In genomic region chr5:158881076-158881880, GRCh38 we compare ENCODE assay signal across 10 cellular contexts.
DNase-seq lines count a peak whose midpoint lies in the region; ATAC-seq and TF ChIP-seq lines count a peak whose summit lies in the region.
"Had no signal": no experiment of that assay in that cellular context is flagged by ENCODE, and none has a peak within 500 bp of the region (broad histone marks: within the 10 kb centered on the region; RNA-seq: fewer than 3 reads in every experiment).

No MANE protein-coding gene starts in this region.

- H3K79me2 ChIP-seq in GM23338 (replicated peaks; ENCODE audit: insufficient read depth): no peaks in the 10 kb centered on the region

- no peaks in the 10 kb centered on the region for H3F3A ChIP-seq in GM23338 (replicated peaks; ENCODE audit: low read depth)

- peak overlapping the region; percentile 69 for H3K4me2 ChIP-seq in GM23338

- H3K36me3 Mint-ChIP-seq in GM23338 (ENCODE audit: low read depth): no peaks in the 10 kb centered on the region
- H3K36me3 Mint-ChIP-seq in naive B cell: no peaks in the 10 kb centered on the region

- no peak for TF ChIP-seq POLR2A in adrenal gland (IDR thresholded peaks at IDR 0.05)

- DNase-seq in ELF-1 (ENCODE audit: low read depth, low spot score) (peak; percentile 44), GM23338 (ENCODE audit: low spot score) (no peak), naive B cell (no peak), globus pallidus (ENCODE audit: low spot score) (no peak), adrenal gland (no peak)
- DNase-seq: activated naive CD4-positive, alpha-beta T cell treated with Interleukin-2 at 50 U/mL for 16 hours; NCI-H69 had no signal

- no peaks in the 10 kb centered on the region for H3K36me3 ChIP-seq in GM23338 (ENCODE audit: insufficient read depth)
- no peaks in the 10 kb centered on the region for H3K36me3 ChIP-seq in adrenal gland (replicated peaks in 1 of 2)

- no peaks in the 10 kb centered on the region for H3K9me3 Mint-ChIP-seq in GM23338
- H3K9me3 Mint-ChIP-seq in naive B cell: no peaks in the 10 kb centered on the region
- H3K9me3 Mint-ChIP-seq: nephron had no signal

- H3K4me3 ChIP-seq in GM23338 (no peak overlapping the region), adrenal gland (no peak overlapping the region)

- H3K27ac ChIP-seq in GM23338 (ENCODE audit: low read depth): no peak overlapping the region
- H3K27ac ChIP-seq in VCaP: peak overlapping the region; percentile 63
- H3K27ac ChIP-seq in adrenal gland: no peak overlapping the region

- peaks cover 21% of the 10 kb centered on the region for H3K4me1 ChIP-seq in GM23338 (ENCODE audit: insufficient read depth)
- H3K4me1 ChIP-seq in adrenal gland (replicated peaks in 1 of 2): peaks cover 0 to 10% of the 10 kb centered on the region in 2 donors

- peaks cover 5% of the 10 kb centered on the region for H3K27me3 Mint-ChIP-seq in GM23338 (ENCODE audit: insufficient read depth, low read depth, poor library complexity)
- H3K27me3 Mint-ChIP-seq in naive B cell: no peaks in the 10 kb centered on the region

- H3K27ac Mint-ChIP-seq in GM23338 (peak overlapping the region; percentile 49; the same call in 1 of the 2 replicates), naive B cell (peak overlapping the region; percentile 28 to 93 (median 77))

- intact Hi-C loops in adrenal gland (cut with DNase I): no loop called here

- no peaks in the 10 kb centered on the region for H4K20me1 ChIP-seq in GM23338 (replicated peaks; ENCODE audit: insufficient read depth)

- peak overlapping the region; percentile 75; the same call in 1 of the 2 replicates for H2AFZ ChIP-seq in GM23338

- ATAC-seq in GM23338: peak; percentile 73
- peak in 1 of 2 donors; percentile 20 for ATAC-seq in naive B cell (ENCODE audit: low read depth in 2 of 2)
- no peak for ATAC-seq in GM21825 (IDR thresholded peaks at IDR 0.05; ENCODE audit: unreplicated experiment)

- no peak for TF ChIP-seq CTCF in GM23338 (conservative IDR thresholded peaks at IDR 0.05; ENCODE audit: low read depth in 2 of 2)
- no peak for TF ChIP-seq CTCF in VCaP (conservative IDR thresholded peaks at IDR 0.05)
- TF ChIP-seq CTCF in adrenal gland (IDR thresholded peaks at IDR 0.05): no peak

- H3K27me3 ChIP-seq in GM23338 (ENCODE audit: insufficient read depth): no peaks in the 10 kb centered on the region
- no peaks in the 10 kb centered on the region for H3K27me3 ChIP-seq in adrenal gland

- H3K9me3 ChIP-seq in adrenal gland (replicated peaks in 1 of 3): no peaks in the 10 kb centered on the region

- no peaks in the 10 kb centered on the region for H3K9me2 ChIP-seq in GM23338 (ENCODE audit: insufficient read depth)

- 61 to 71% (median 71%) methylated on average over 10 of the region's 10 CpGs for WGBS in adrenal gland, 4 donors

- H3K4me1 Mint-ChIP-seq in GM23338 (peaks cover 52% of the 10 kb centered on the region), naive B cell (peaks cover 77 to 95% (median 94%) of the 10 kb centered on the region in 3 donors)

- H3K4me3 Mint-ChIP-seq in GM23338: peak overlapping the region; percentile 28; the same call in 1 of the 3 replicates
- H3K4me3 Mint-ChIP-seq in naive B cell: peak overlapping the region in 7 of 8 donors; percentile 3 to 64 (median 25)

TF ChIP-seq in GM23338, 12 proteins besides CTCF, POLR2A, EP300 and RAD21 (continues in another document):
- TF ChIP-seq CREB1 (CRISPR knock-in tag; IDR thresholded peaks at IDR 0.05; ENCODE audit: low read depth) (no peak), EZH2 (IDR thresholded peaks at IDR 0.05; ENCODE audit: low read depth, unreplicated experiment) (no peak), NANOG (IDR thresholded peaks at IDR 0.05; ENCODE audit: borderline replicate concordance) (no peak), ZNF462 (CRISPR knock-in tag; IDR thresholded peaks at IDR 0.05) (no peak), ZNF114 (CRISPR knock-in tag; IDR thresholded peaks at IDR 0.05) (no peak), REST (IDR thresholded peaks at IDR 0.05; ENCODE audit: unreplicated experiment) (no peak), JUNB (IDR thresholded peaks at IDR 0.05; ENCODE audit: unreplicated experiment) (no peak), ZNF331 (CRISPR knock-in tag; IDR thresholded peaks at IDR 0.05; ENCODE audit: low read depth) (no peak)
